In the genomic region with DNA sequence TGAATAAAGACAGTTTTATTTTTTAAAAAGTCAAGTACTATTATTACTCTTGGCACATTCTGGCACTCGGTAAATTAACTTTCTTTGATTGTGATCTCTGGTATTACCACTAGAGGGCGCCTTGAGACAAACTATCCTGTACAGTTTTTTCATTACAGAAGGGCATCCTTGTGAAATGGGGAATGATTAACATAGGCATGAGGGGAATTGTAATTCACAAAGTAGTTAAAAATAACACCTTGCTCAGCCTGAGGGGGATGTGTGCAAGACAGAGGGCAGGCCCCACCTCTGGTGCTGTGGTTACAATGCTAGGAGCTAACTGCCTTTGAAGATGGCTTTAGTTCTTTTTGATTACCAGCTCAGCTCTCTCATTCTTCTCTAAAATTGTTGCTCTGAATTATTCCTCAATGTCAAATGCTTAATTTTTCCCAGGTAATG, we compare ENCODE assay signal across 8 cellular contexts. TPM values are rescaled to one million over a fixed set of nuclear protein-coding genes. Genes with fewer than 3 reads are reported as not detected.
DNase-seq lines count a peak whose midpoint lies in the region; ATAC-seq and TF ChIP-seq lines count a peak whose summit lies in the region.

No MANE protein-coding gene starts in this region.

- ATAC-seq in Right ventricle myocardium superior (ENCODE audit: poor library complexity), result peak; percentile 39
- ATAC-seq in Right ventricle myocardium inferior, result no peak
- no peak for ATAC-seq in GM18502 (IDR thresholded peaks at IDR 0.05; ENCODE audit: poor library complexity, unreplicated experiment)

- TF ChIP-seq EP300 in stomach (IDR thresholded peaks at IDR 0.05), result no peak

- H3K4me3 Mint-ChIP-seq in activated T-helper 1 cell treated with anti-CD3 and anti-CD28 coated beads, Interleukin-12 subunit alpha, Interleukin-12 subunit beta, Interleukin-2, Interleukin-4 antibody, amounts not matched to agents 30 ng/mL and 10 ng/mL and 1 ng/mL, durations not matched to agents 14 hours and 24 hours and 36 hours, result no peak overlapping the region

- no peaks in the 10 kb centered on the region for H3K9me3 ChIP-seq in stomach

- peaks cover 9% of the 10 kb centered on the region for H3K4me1 Mint-ChIP-seq in activated T-helper 1 cell treated with anti-CD3 and anti-CD28 coated beads, Interleukin-12 subunit alpha, Interleukin-12 subunit beta, Interleukin-2, Interleukin-4 antibody, amounts not matched to agents 30 ng/mL and 10 ng/mL and 1 ng/mL, durations not matched to agents 14 hours and 24 hours and 36 hours (ENCODE audit: low read depth)

- TF ChIP-seq POLR2A in stomach (IDR thresholded peaks at IDR 0.05), result no peak

- TF ChIP-seq CTCF in stomach (IDR thresholded peaks at IDR 0.05), result peak in 4 of 7 experiments; percentile 29 to 63 (median 50)

- DNase-seq in Right ventricle myocardium superior (no peak), Right ventricle myocardium inferior (ENCODE audit: missing footprints) (no peak), NCI-H1417 treated with DMSO at 0.1 percent for 48 hours (lab: John Stamatoyannopoulos, UW) (peak; percentile 2), hippocampal formation (lab: John Stamatoyannopoulos, UW) (peak; percentile 6 to 71), stomach (no peak), ureter (ENCODE audit: low spot score) (no peak)
- DNase-seq in activated T-helper 1 cell treated with anti-CD3 and anti-CD28 coated beads, Interleukin-12 subunit alpha, Interleukin-12 subunit beta, Interleukin-2, Interleukin-4 antibody, amounts not matched to agents 30 ng/mL and 10 ng/mL and 1 ng/mL, durations not matched to agents 14 hours and 24 hours and 36 hours (ENCODE audit: low spot score), result peak; percentile 24

- H3K27ac ChIP-seq in stomach, result no peak overlapping the region

- H3K27me3 Mint-ChIP-seq in activated T-helper 1 cell treated with anti-CD3 and anti-CD28 coated beads, Interleukin-12 subunit alpha, Interleukin-12 subunit beta, Interleukin-2, Interleukin-4 antibody, amounts not matched to agents 30 ng/mL and 10 ng/mL and 1 ng/mL, durations not matched to agents 14 hours and 24 hours and 36 hours (ENCODE audit: insufficient read depth), result peaks cover 39% of the 10 kb centered on the region

- no peak overlapping the region for H3K4me3 ChIP-seq in stomach

- no peaks in the 10 kb centered on the region for H3K27me3 ChIP-seq in stomach

- intact Hi-C loops in Right ventricle myocardium superior (cut with DNase I) (loop anchor here (2.0 kb wide), 1 partner anchor 299 kb away; no protein-coding TSS in a partner anchor), Right ventricle myocardium inferior (cut with DNase I) (no loop called here), stomach (cut with DNase I; ENCODE audit: low total_unique reads) (no loop called here)
- intact Hi-C loops in activated T-helper 1 cell treated with anti-CD3 and anti-CD28 coated beads, Interleukin-12 subunit alpha, Interleukin-12 subunit beta, Interleukin-2, Interleukin-4 antibody, amounts not matched to agents 30 ng/mL and 10 ng/mL and 1 ng/mL, durations not matched to agents 14 hours and 24 hours and 36 hours (cut with micrococcal nuclease), result loop anchor here (1.0 to 5.0 kb wide), 7 partner anchors 39 to 307 kb away; no protein-coding TSS in a partner anchor

- H3K9me3 Mint-ChIP-seq in activated T-helper 1 cell treated with anti-CD3 and anti-CD28 coated beads, Interleukin-12 subunit alpha, Interleukin-12 subunit beta, Interleukin-2, Interleukin-4 antibody, amounts not matched to agents 30 ng/mL and 10 ng/mL and 1 ng/mL, durations not matched to agents 14 hours and 24 hours and 36 hours, result no peaks in the 10 kb centered on the region

- WGBS in stomach, 5 donors, result 14 to 24% (median 22%) methylated on average over 2 of the region's 2 CpGs

- H3K36me3 Mint-ChIP-seq in activated T-helper 1 cell treated with anti-CD3 and anti-CD28 coated beads, Interleukin-12 subunit alpha, Interleukin-12 subunit beta, Interleukin-2, Interleukin-4 antibody, amounts not matched to agents 30 ng/mL and 10 ng/mL and 1 ng/mL, durations not matched to agents 14 hours and 24 hours and 36 hours (ENCODE audit: low read depth), result peaks cover 4% of the 10 kb centered on the region

- H3K4me1 ChIP-seq in stomach, result no peaks in the 10 kb centered on the region

- no peaks in the 10 kb centered on the region for H3K36me3 ChIP-seq in stomach

- no peak overlapping the region for H3K27ac Mint-ChIP-seq in activated T-helper 1 cell treated with anti-CD3 and anti-CD28 coated beads, Interleukin-12 subunit alpha, Interleukin-12 subunit beta, Interleukin-2, Interleukin-4 antibody, amounts not matched to agents 30 ng/mL and 10 ng/mL and 1 ng/mL, durations not matched to agents 14 hours and 24 hours and 36 hours

RNA-seq across cellular contexts. Expression of a gene that starts 24.2 kb away (rescaled TPM):
- total RNA-seq in Right ventricle myocardium superior (1.9 TPM), Right ventricle myocardium inferior (3.1 TPM), stomach (not detected), ureter (not detected)
- not detected in 2 replicates for total RNA-seq in activated T-helper 1 cell treated with anti-CD3 and anti-CD28 coated beads, Interleukin-12 subunit alpha, Interleukin-12 subunit beta, Interleukin-2, Interleukin-4 antibody, amounts not matched to agents 30 ng/mL and 10 ng/mL and 1 ng/mL, durations not matched to agents 14 hours and 24 hours and 36 hours
- not detected for polyA plus RNA-seq in stomach

RNA-seq across cellular contexts. Expression of a gene that starts 32.3 kb away (rescaled TPM):
- total RNA-seq in Right ventricle myocardium superior (45.1 TPM), Right ventricle myocardium inferior (37.7 TPM), stomach (10 to 100 TPM in 3 of 5 donors, 1 to 10 TPM in 2; 1.2 to 43.2 (median 22.2) TPM), ureter (24.2 TPM)
- 7.3 and 7.8 TPM in 2 replicates for total RNA-seq in activated T-helper 1 cell treated with anti-CD3 and anti-CD28 coated beads, Interleukin-12 subunit alpha, Interleukin-12 subunit beta, Interleukin-2, Interleukin-4 antibody, amounts not matched to agents 30 ng/mL and 10 ng/mL and 1 ng/mL, durations not matched to agents 14 hours and 24 hours and 36 hours
- 10 to 100 TPM; 14.2 to 16.0 (median 14.3) TPM for polyA plus RNA-seq in stomach

Comparison
In these comparisons a context has a peak if more than half of its experiments do, and no peak if none do; other contexts are left out.
1. intact Hi-C loops: an anchor here in Right ventricle myocardium superior (2.0 kb wide) and activated T-helper 1 cell treated with anti-CD3 and anti-CD28 coated beads, Interleukin-12 subunit alpha, Interleukin-12 subunit beta, Interleukin-2, Interleukin-4 antibody, amounts not matched to agents 30 ng/mL and 10 ng/mL and 1 ng/mL, durations not matched to agents 14 hours and 24 hours and 36 hours (1.0 to 5.0 kb wide); none called in Right ventricle myocardium inferior and stomach.
2. DNase-seq: peak in NCI-H1417 treated with DMSO at 0.1 percent for 48 hours (single experiment), activated T-helper 1 cell treated with anti-CD3 and anti-CD28 coated beads, Interleukin-12 subunit alpha, Interleukin-12 subunit beta, Interleukin-2, Interleukin-4 antibody, amounts not matched to agents 30 ng/mL and 10 ng/mL and 1 ng/mL, durations not matched to agents 14 hours and 24 hours and 36 hours (single experiment) and hippocampal formation (2 of 2); none in Right ventricle myocardium superior (single experiment), Right ventricle myocardium inferior (single experiment), stomach (single experiment) and ureter (single experiment).